Comparison of ENCODE assay signal across 26 cellular contexts in the genomic region with DNA sequence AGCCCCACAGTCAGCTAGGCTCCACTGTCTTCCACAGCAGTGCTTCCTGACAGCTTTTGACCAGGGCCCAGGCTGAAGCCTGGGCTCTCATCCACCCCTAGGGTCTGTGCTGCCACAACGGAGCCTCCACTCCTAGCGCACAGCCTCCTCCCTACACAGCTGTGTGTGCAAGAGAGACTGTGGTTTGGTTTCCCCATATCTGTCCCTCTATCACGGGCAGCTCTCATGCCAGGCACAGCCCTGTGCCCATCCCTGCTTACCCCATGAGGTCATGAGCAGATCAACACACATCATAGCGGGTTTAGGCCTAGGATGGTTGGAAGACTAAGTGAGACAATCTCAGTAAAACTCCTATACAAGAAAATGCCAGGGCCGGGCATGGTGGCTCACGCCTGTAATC.
"Had no signal": no experiment of that assay in that cellular context is flagged by ENCODE, and none has a peak within 500 bp of the region (broad histone marks: within the 10 kb centered on the region; RNA-seq: fewer than 3 reads in every experiment).

No MANE protein-coding gene starts in this region.

- H3K9me3 ChIP-seq: stomach, suprapubic skin, testis, thoracic aorta, thyroid gland, tibial artery, tibial nerve, transverse colon, upper lobe of left lung, upper lobe of right lung, uterus, vagina had no signal

- H3K36me3 ChIP-seq: stomach, suprapubic skin, thoracic aorta, thyroid gland, tibial artery, tibial nerve, transverse colon, upper lobe of left lung, upper lobe of right lung, uterus, vagina had no signal

- H3K27me3 ChIP-seq: stomach, suprapubic skin, testis, thyroid gland, tibial artery, tibial nerve, transverse colon, upper lobe of left lung, upper lobe of right lung, uterus, vagina had no signal

- H3K4me1 ChIP-seq: stomach, suprapubic skin, testis, thyroid gland, tibial artery, tibial nerve, transverse colon, upper lobe of left lung, upper lobe of right lung, uterus, vagina had no signal

- H3K27ac ChIP-seq: stomach, suprapubic skin, testis, thoracic aorta, thyroid gland, tibial artery, tibial nerve, transverse colon, upper lobe of left lung, upper lobe of right lung, uterus, vagina had no signal

- H3K4me3 ChIP-seq: stomach, suprapubic skin, testis, thoracic aorta, thyroid gland, tibial artery, tibial nerve, transverse colon, upper lobe of left lung, upper lobe of right lung, uterus, vagina had no signal

- DNase-seq: stimulated activated CD4-positive, alpha-beta T cell treated with anti-CD3 and anti-CD28 coated beads, Interleukin-2, amount 100 ng/mL, for 48 hours; stimulated activated CD4-positive, alpha-beta T cell treated with anti-CD3 and anti-CD28 coated beads, Interleukin-4, amount 100 ng/mL, for 1 hour; stimulated activated CD4-positive, alpha-beta T cell treated with anti-CD3 and anti-CD28 coated beads, Interleukin-4, amount 100 ng/mL, for 24 hours; stimulated activated CD4-positive, alpha-beta T cell treated with anti-CD3 and anti-CD28 coated beads, Interleukin-4, amount 100 ng/mL, for 4 hours; stimulated activated CD8-positive, alpha-beta memory T cell treated with anti-CD3 and anti-CD28 coated beads, Interleukin-4, amount 100 ng/mL, for 48 hours; stimulated activated naive B cell treated with anti-CD40 and anti-IgM and Interleukin-4, amounts not matched to agents 10 μg/mL and 1 μg/mL and 100 μg/mL, for 72 hours; stimulated activated naive CD4-positive, alpha-beta T cell; stimulated activated naive CD4-positive, alpha-beta T cell treated with Interleukin-2 at 50 U/mL for 16 hours; stimulated activated naive CD8-positive, alpha-beta T cell treated with anti-CD3 and anti-CD28 coated beads, Interleukin-15, amount 100 ng/mL, for 72 hours; stimulated activated naive CD8-positive, alpha-beta T cell treated with anti-CD3 and anti-CD28 coated beads, Interleukin-15, Interleukin-2, amounts not matched to agents 100 U/mL and 50 U/mL, for 24 hours; stomach; substantia nigra; testis; thyroid gland; tibial artery; transverse colon; trophoblast cell; upper lobe of left lung; upper lobe of right lung; uterus had no signal

- ATAC-seq: stimulated activated effector memory CD8-positive, alpha-beta T cell treated with anti-CD3 and anti-CD28 coated beads, Interleukin-12 subunit alpha, Interleukin-12 subunit beta, amount 100 ng/mL, for 72 hours; stimulated activated memory B cell treated with anti-CD40 and anti-IgM and Interleukin-4, amounts not matched to agents 10 μg/mL and 1 μg/mL and 100 μg/mL, for 72 hours; stimulated activated naive B cell treated with anti-CD40 and anti-IgM and Interleukin-4, amounts not matched to agents 10 μg/mL and 1 μg/mL and 100 μg/mL, for 72 hours; stimulated activated naive CD8-positive, alpha-beta T cell treated with anti-CD3 and anti-CD28 coated beads, Interleukin-15, amount 100 ng/mL, for 72 hours; stimulated activated naive CD8-positive, alpha-beta T cell treated with anti-CD3 and anti-CD28 coated beads, Interleukin-15, Interleukin-2, amounts not matched to agents 100 U/mL and 50 U/mL, for 24 hours; upper lobe of right lung had no signal
